ENCODE assay signal across 15 cellular contexts in the genomic region with DNA sequence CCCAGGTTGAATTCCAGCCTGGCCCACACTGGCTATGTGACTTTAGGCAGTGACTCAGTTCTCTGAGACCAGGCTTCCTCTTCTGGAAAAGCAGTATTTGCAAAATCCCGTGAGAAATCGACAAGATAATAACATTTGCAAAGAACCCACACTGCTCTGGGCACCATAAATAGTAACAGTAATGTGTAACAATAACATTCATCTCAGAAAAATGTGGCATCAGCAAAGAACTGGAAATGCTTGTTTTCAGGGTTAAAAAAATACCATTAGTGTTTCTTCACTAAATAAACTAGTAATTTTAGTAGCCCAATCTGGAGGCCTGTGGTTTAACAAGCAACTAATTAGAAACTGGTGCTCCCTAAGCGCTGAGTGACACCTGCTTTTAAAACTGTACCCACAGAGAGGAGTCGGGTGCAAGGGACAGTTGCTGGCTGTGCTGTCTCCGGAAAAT.
DNase-seq lines count a peak whose midpoint lies in the region; ATAC-seq and TF ChIP-seq lines count a peak whose summit lies in the region.
"Had no signal": no experiment of that assay in that cellular context is flagged by ENCODE, and none has a peak within 500 bp of the region (broad histone marks: within the 10 kb centered on the region; RNA-seq: fewer than 3 reads in every experiment).

No MANE protein-coding gene starts in this region.

- no peak for ATAC-seq in HG03432 (IDR thresholded peaks at IDR 0.05; ENCODE audit: unreplicated experiment)
- ATAC-seq: gastrocnemius medialis, right lobe of liver had no signal

- no peak overlapping the region for H3K4me3 ChIP-seq in epithelial cell of esophagus (ENCODE audit: low read length)
- H3K4me3 ChIP-seq: gastrocnemius medialis, right lobe of liver had no signal

- intact Hi-C loops in posterior cingulate gyrus (cut with DNase I): no loop called here

- DNase-seq in GM03348 (ENCODE audit: low spot score) (peak; percentile 68), RPMI7951 (ENCODE audit: low read depth) (peak; percentile 56), epithelial cell of esophagus (ENCODE audit: low read depth) (peak; percentile 85), renal cortical epithelial cell (ENCODE audit: low read depth) (peak; percentile 35), posterior cingulate gyrus (no peak), NCI-H2196 treated with DMSO at 0.1 percent for 48 hours (lab: John Stamatoyannopoulos, UW; ENCODE audit: unreplicated experiment) (no peak)
- no peak for DNase-seq in activated CD4-positive, alpha-beta T cell treated with anti-CD3 and anti-CD28 coated beads, Interleukin-2, amount 50 U/mL, for 4 hours
- DNase-seq: activated CD4-positive, alpha-beta memory T cell treated with anti-CD3 and anti-CD28 coated beads, Interleukin-2, amount 10 ng/mL, durations not matched to agents 7 days and 5 days; activated effector memory CD4-positive, alpha-beta T cell treated with Interleukin-2 at 50 U/mL for 16 hours; gastrocnemius medialis; naive B cell; NCI-H187 treated with DMSO at 0.1 percent for 48 hours; right lobe of liver; T-helper 9 cell had no signal

- no peak for TF ChIP-seq CTCF in epithelial cell of esophagus (IDR thresholded peaks at IDR 0.05; ENCODE audit: insufficient read depth, low read depth, low read length, missing control alignments)

Comparison
In these comparisons a context has a peak if more than half of its experiments do, and no peak if none do; other contexts are left out.
1. DNase-seq: peak in GM03348 (single experiment), RPMI7951 (single experiment), epithelial cell of esophagus (single experiment) and renal cortical epithelial cell (single experiment); none in posterior cingulate gyrus (0 of 10), activated CD4-positive, alpha-beta T cell treated with anti-CD3 and anti-CD28 coated beads, Interleukin-2, amount 50 U/mL, for 4 hours (0 of 2) and NCI-H2196 treated with DMSO at 0.1 percent for 48 hours (single experiment).